16 cellular contexts compared by ENCODE assay signal in genomic region chr1:241156231-241156965, GRCh38.
A peak's percentile ranks its signal among the peaks of the same experiment; 100 is the strongest.
DNase-seq lines count a peak whose midpoint lies in the region; ATAC-seq, FAIRE-seq and TF ChIP-seq lines count a peak whose summit lies in the region.
"Had no signal": no experiment of that assay in that cellular context is flagged by ENCODE, and none has a peak within 500 bp of the region (broad histone marks: within the 10 kb centered on the region; RNA-seq: fewer than 3 reads in every experiment).

No MANE protein-coding gene starts in this region.

- H3K4me1 ChIP-seq in pancreas (no peaks in the 10 kb centered on the region), GM23338 (ENCODE audit: insufficient read depth) (no peaks in the 10 kb centered on the region; the same call in 1 of the 2 replicates)
- H3K4me1 ChIP-seq: vagina had no signal

- no peaks in the 10 kb centered on the region for H3K27me3 ChIP-seq in pancreas
- no peaks in the 10 kb centered on the region for H3K27me3 ChIP-seq in GM23338 (ENCODE audit: insufficient read depth)
- H3K27me3 ChIP-seq: vagina had no signal

- H3K36me3 ChIP-seq in pancreas (no peaks in the 10 kb centered on the region), GM23338 (ENCODE audit: insufficient read depth) (no peaks in the 10 kb centered on the region)
- H3K36me3 ChIP-seq: vagina had no signal

- no peaks in the 10 kb centered on the region for H3K4me1 Mint-ChIP-seq in GM23338

- H3K36me3 Mint-ChIP-seq in GM23338 (ENCODE audit: low read depth), result peaks cover 7% of the 10 kb centered on the region; the same call in 1 of the 3 replicates
- H3K36me3 Mint-ChIP-seq: mesothelial cell of epicardium had no signal

- 17 to 36% methylated on average over 2 to 3 of the region's 3 CpGs for WGBS in pancreas, 2 donors

- no peaks in the 10 kb centered on the region for H4K20me1 ChIP-seq in GM23338 (replicated peaks; ENCODE audit: insufficient read depth)

- H3K9me3 Mint-ChIP-seq in GM23338, result no peaks in the 10 kb centered on the region
- H3K9me3 Mint-ChIP-seq: T-helper 2 cell treated with Interferon-gamma antibody and Interleukin-4, amounts not matched to agents 5 μg/mL and 100 μg/mL, for 36 hours had no signal

- FAIRE-seq in pancreas (lab: Jason Lieb, UNC), result no peak
- FAIRE-seq: endometrium had no signal

- H3K4me2 ChIP-seq in GM23338, result no peak overlapping the region

- intact Hi-C loops in pancreas (cut with DNase I), result no loop called here

- no peaks in the 10 kb centered on the region for H3K9me3 ChIP-seq in pancreas
- H3K9me3 ChIP-seq: vagina had no signal

- no peaks in the 10 kb centered on the region for H3F3A ChIP-seq in GM23338 (replicated peaks; ENCODE audit: low read depth)

- H3K4me3 Mint-ChIP-seq in GM23338, result no peak overlapping the region
- H3K4me3 Mint-ChIP-seq: mesothelial cell of epicardium; T-helper 2 cell treated with Interferon-gamma antibody and Interleukin-4, amounts not matched to agents 5 μg/mL and 100 μg/mL, for 36 hours had no signal

- H2AFZ ChIP-seq in GM23338, result no peak overlapping the region

- TF ChIP-seq CTCF in epithelial cell of proximal tubule (conservative IDR thresholded peaks at IDR 0.05; ENCODE audit: low read depth, low read length) (no peak), pancreas (IDR thresholded peaks at IDR 0.05) (no peak), GM23338 (conservative IDR thresholded peaks at IDR 0.05; ENCODE audit: low read depth in 2 of 2) (no peak)

- peaks cover 3% of the 10 kb centered on the region for H3K27me3 Mint-ChIP-seq in GM23338 (ENCODE audit: insufficient read depth, low read depth, poor library complexity)

- H3K27ac Mint-ChIP-seq in GM23338, result no peak overlapping the region
- H3K27ac Mint-ChIP-seq: mesothelial cell of epicardium; T-helper 2 cell treated with Interferon-gamma antibody and Interleukin-4, amounts not matched to agents 5 μg/mL and 100 μg/mL, for 36 hours had no signal

- peak; percentile 81 for DNase-seq in EL
- peak; percentile 41 for DNase-seq in NCI-H2196 (lab: John Stamatoyannopoulos, UW; ENCODE audit: unreplicated experiment)
- DNase-seq in epithelial cell of proximal tubule (ENCODE audit: low read depth), result peak; percentile 55
- DNase-seq in pancreas, result peak in 4 of 6 donors; percentile 54 to 74 (median 73)
- no peak for DNase-seq in GM23338 (ENCODE audit: low spot score)
- DNase-seq in NCI-H82 (lab: John Stamatoyannopoulos, UW), result no peak
- no peak for DNase-seq in stimulated activated CD4-positive, alpha-beta T cell treated with anti-CD3 and anti-CD28 coated beads, Interleukin-15, amount 100 ng/mL, for 24 hours
- DNase-seq: activated effector memory CD4-positive, alpha-beta T cell treated with anti-CD3 and anti-CD28 coated beads, Interleukin-2, amount 50 U/mL, for 16 hours; GDM1; NCI-H1694 treated with DMSO at 0.1 percent for 48 hours; stimulated activated CD4-positive, alpha-beta T cell treated with anti-CD3 and anti-CD28 coated beads, Interleukin-4, amount 100 ng/mL, for 1 hour had no signal

- H3K4me3 ChIP-seq in epithelial cell of proximal tubule (ENCODE audit: low read depth, low read length) (no peak overlapping the region), pancreas (no peak overlapping the region), GM23338 (no peak overlapping the region)
- H3K4me3 ChIP-seq: vagina had no signal

- H3K27ac ChIP-seq in pancreas, result peak overlapping the region in 1 of 4 donors; percentile 41
- no peak overlapping the region for H3K27ac ChIP-seq in GM23338 (ENCODE audit: low read depth)
- H3K27ac ChIP-seq: vagina had no signal

- no peaks in the 10 kb centered on the region for H3K9me2 ChIP-seq in GM23338 (ENCODE audit: insufficient read depth)

- ATAC-seq in pancreas (peak; percentile 94 to 98 (median 96)), GM23338 (no peak), GM19452 (IDR thresholded peaks at IDR 0.05; ENCODE audit: unreplicated experiment) (no peak)

- H3K79me2 ChIP-seq in GM23338 (replicated peaks; ENCODE audit: insufficient read depth), result no peaks in the 10 kb centered on the region

TF ChIP-seq in GM23338, 12 proteins besides CTCF, POLR2A, EP300 and RAD21:
- TF ChIP-seq NANOG (IDR thresholded peaks at IDR 0.05; ENCODE audit: borderline replicate concordance) (no peak), CREB1 (CRISPR knock-in tag; IDR thresholded peaks at IDR 0.05; ENCODE audit: low read depth) (no peak), STAT1 (IDR thresholded peaks at IDR 0.05; ENCODE audit: unreplicated experiment) (no peak), JUNB (IDR thresholded peaks at IDR 0.05; ENCODE audit: unreplicated experiment) (no peak)

Comparison
In these comparisons a context has a peak if more than half of its experiments do, and no peak if none do; other contexts are left out.
1. DNase-seq: peak in EL (single experiment), NCI-H2196 (single experiment), epithelial cell of proximal tubule (single experiment) and pancreas (4 of 6); none in GM23338 (single experiment), NCI-H82 (single experiment) and stimulated activated CD4-positive, alpha-beta T cell treated with anti-CD3 and anti-CD28 coated beads, Interleukin-15, amount 100 ng/mL, for 24 hours (single experiment).
2. ATAC-seq: peak in pancreas (4 of 4); none in GM23338 (single experiment) and GM19452 (single experiment).